Comparison of ENCODE assay signal across 8 cellular contexts in the genomic region with DNA sequence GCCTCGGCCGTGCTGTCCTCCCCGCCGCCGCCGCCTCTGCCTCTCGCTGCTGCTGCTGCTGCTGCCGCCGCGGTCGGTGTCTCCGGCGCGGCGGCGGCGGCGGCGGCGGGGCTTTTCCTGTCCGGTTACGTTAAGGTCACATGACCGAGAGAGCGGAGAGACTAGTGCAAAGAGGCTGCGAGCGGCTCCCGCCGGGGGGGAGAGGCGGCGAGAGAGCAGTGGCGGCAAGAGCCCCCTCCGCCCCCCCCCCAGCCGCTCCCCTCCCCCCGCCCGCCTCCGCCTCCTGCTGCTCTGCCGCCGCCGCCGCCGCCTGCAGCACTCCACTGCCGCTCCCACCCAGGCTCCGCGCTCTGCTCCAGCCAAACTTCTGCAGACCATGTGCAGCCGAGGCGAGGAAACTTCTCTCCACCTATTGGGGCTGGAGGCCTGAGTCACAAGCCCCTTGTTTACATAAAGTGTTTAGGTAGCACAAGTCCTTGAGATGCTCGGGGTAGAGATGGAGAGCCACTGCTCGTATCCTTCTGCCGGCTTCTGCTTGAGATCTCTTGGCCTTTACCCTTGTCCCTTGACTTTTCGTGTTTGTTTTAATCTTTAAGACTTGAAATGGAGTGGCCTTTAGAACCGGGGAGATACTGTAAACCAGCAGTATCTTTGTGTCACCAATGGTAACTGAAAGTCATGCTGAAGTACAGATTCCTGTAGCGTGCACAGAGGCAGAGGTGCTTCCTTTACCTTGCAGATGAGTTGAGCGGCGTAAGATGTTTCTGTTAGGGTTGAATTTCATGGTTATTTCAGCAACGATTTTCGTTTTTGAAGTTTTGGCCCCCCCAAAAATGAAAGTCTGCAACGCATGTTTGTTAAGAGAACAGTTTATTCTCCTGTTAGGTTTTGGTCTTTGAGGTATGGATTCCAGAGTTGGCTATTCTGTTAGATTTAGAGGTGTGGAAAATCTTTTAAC. TPM values are rescaled to one million over a fixed set of nuclear protein-coding genes. Genes with fewer than 3 reads are reported as not detected.
DNase-seq lines count a peak whose midpoint lies in the region; ATAC-seq and TF ChIP-seq lines count a peak whose summit lies in the region.

A gene with protein sequence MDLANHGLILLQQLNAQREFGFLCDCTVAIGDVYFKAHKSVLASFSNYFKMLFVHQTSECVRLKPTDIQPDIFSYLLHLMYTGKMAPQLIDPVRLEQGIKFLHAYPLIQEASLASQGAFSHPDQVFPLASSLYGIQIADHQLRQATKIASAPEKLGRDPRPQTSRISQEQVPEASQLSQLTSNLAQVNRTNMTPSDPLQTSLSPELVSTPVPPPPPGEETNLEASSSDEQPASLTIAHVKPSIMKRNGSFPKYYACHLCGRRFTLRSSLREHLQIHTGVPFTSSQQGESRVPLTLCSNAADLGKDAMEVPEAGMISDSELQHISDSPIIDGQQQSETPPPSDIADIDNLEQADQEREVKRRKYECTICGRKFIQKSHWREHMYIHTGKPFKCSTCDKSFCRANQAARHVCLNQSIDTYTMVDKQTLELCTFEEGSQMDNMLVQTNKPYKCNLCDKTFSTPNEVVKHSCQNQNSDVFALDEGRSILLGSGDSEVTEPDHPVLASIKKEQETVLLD (minus strand): TSS at position 89 of the 958 bp plus-strand sequence. CDS start 17,922 bp downstream, outside the sequence.

- H3K4me3 Mint-ChIP-seq in Calu3 (ENCODE audit: low read depth, unreplicated experiment) = peak within 1 kb of the TSS; percentile 86

- peak within 1 kb of the TSS; percentile 86 for H3K9ac ChIP-seq in parathyroid adenoma

- DNase-seq in Calu3 (peak; percentile 63), LoVo (ENCODE audit: low spot score) (peak; percentile 67), T follicular helper cell (ENCODE audit: low read depth) (peak; percentile 51), heart left ventricle (peak; percentile 70 to 84 (median 80)), transverse colon (peak; percentile 73)
- DNase-seq in activated naive CD8-positive, alpha-beta T cell treated with anti-CD3 and anti-CD28 coated beads, Interleukin-2, amount 50 U/mL, for 16 hours (ENCODE audit: low read depth, low spot score) = peak; percentile 21

- H3K27ac Mint-ChIP-seq in Calu3 (ENCODE audit: unreplicated experiment) = peak within 1 kb of the TSS; percentile 95

- H3K4me1 ChIP-seq in heart left ventricle = peaks cover 12 to 67% (median 53%) of the 10 kb centered on the region in 12 donors
- H3K4me1 ChIP-seq in parathyroid adenoma = peaks cover 13% of the 10 kb centered on the region
- H3K4me1 ChIP-seq in transverse colon = peaks cover 16 to 58% (median 29%) of the 10 kb centered on the region in 4 donors

- no peaks in the 10 kb centered on the region for H3K27me3 Mint-ChIP-seq in Calu3 (ENCODE audit: unreplicated experiment)

- H3K79me2 ChIP-seq in parathyroid adenoma = peaks cover 37% of the 10 kb centered on the region

- no TSS peak for BruUV-seq in Calu3 (replicated peaks; lab: Mats Ljungman, UMichigan)

- TF ChIP-seq POLR2A in heart left ventricle (IDR thresholded peaks at IDR 0.05) = no peak
- no peak for TF ChIP-seq POLR2A in transverse colon (IDR thresholded peaks at IDR 0.05)

- intact Hi-C loops in Calu3 (cut with micrococcal nuclease; ENCODE audit: unreplicated experiment) = no loop called here
- intact Hi-C loops in heart left ventricle (cut with DNase I) = loop anchor here in 8 of 10 donors (5.0 to 10.0 kb wide), 7 partner anchors 46 to 1591 kb away; a partner anchor contains a TSS
- intact Hi-C loops in transverse colon (cut with DNase I; ENCODE audit: low total_unique reads) = loop anchor here (10.0 kb wide), 1 partner anchor 53 kb away; no protein-coding TSS in a partner anchor

- peak within 1 kb of the TSS; percentile 71 to 100 (median 94) for H3K4me3 ChIP-seq in heart left ventricle
- H3K4me3 ChIP-seq in parathyroid adenoma (ENCODE audit: low read depth, low read length) = peak within 1 kb of the TSS; percentile 97
- peak within 1 kb of the TSS; percentile 90 to 98 (median 96) for H3K4me3 ChIP-seq in transverse colon

- WGBS in heart left ventricle, 4 donors = 1 to 2% (median 1%) methylated on average over 19 to 57 of the region's 57 CpGs
- WGBS in transverse colon (ENCODE audit: low coverage in 1 of 2), 2 donors = 1 to 4% methylated on average over 6 to 56 of the region's 57 CpGs

- H3K9me3 ChIP-seq in heart left ventricle (no peaks in the 10 kb centered on the region), parathyroid adenoma (ENCODE audit: control insufficient read depth, low read length) (no peaks in the 10 kb centered on the region), transverse colon (no peaks in the 10 kb centered on the region)

- H3K27ac ChIP-seq in heart left ventricle = peak within 1 kb of the TSS; percentile 96 to 100 (median 99)
- H3K27ac ChIP-seq in parathyroid adenoma = peak within 1 kb of the TSS; percentile 97
- peak within 1 kb of the TSS; percentile 97 to 100 (median 100) for H3K27ac ChIP-seq in transverse colon

- no peaks in the 10 kb centered on the region for H3K9me3 Mint-ChIP-seq in Calu3 (ENCODE audit: low read depth, unreplicated experiment)

- TF ChIP-seq CTCF in Calu3 (IDR thresholded peaks at IDR 0.05; ENCODE audit: unreplicated experiment) = no peak
- TF ChIP-seq CTCF in heart left ventricle (IDR thresholded peaks at IDR 0.05) = no peak
- TF ChIP-seq CTCF in parathyroid adenoma (IDR thresholded peaks at IDR 0.05) = no peak
- TF ChIP-seq CTCF in transverse colon (IDR thresholded peaks at IDR 0.05) = no peak

- in situ Hi-C loops in transverse colon (cut with MboI; ENCODE audit: low pct_ligation_motif_present in 1 of 4, low pct_unique_long_range_greater_than_20kb in 1 of 4, low sequenced_read_pairs in 3 of 4) = no loop called here

- CTCF ChIA-PET in Calu3 (lab: Charles Lee) = no interaction called here

- peak within 1 kb of the TSS; percentile 76 for H3K4me2 ChIP-seq in parathyroid adenoma (ENCODE audit: low read length)

- H3K36me3 ChIP-seq in heart left ventricle (peaks cover 0 to 4% (median 0%) of the 10 kb centered on the region in 9 donors), parathyroid adenoma (ENCODE audit: control insufficient read depth, insufficient read depth, low read length) (no peaks in the 10 kb centered on the region), transverse colon (no peaks in the 10 kb centered on the region)

- no peak for TF ChIP-seq EP300 in transverse colon (IDR thresholded peaks at IDR 0.05; ENCODE audit: low read depth)

- H2AFZ ChIP-seq in parathyroid adenoma = peak within 1 kb of the TSS; percentile 74

- H3K27me3 ChIP-seq in heart left ventricle = no peaks in the 10 kb centered on the region
- H3K27me3 ChIP-seq in parathyroid adenoma (ENCODE audit: control insufficient read depth, insufficient read depth, low read length) = no peaks in the 10 kb centered on the region
- H3K27me3 ChIP-seq in transverse colon = no peaks in the 10 kb centered on the region

- ATAC-seq in GM21529 (IDR thresholded peaks at IDR 0.05; ENCODE audit: unreplicated experiment) = peak; percentile 15
- ATAC-seq in heart left ventricle = peak in 3 of 4 donors; percentile 2 to 18 (median 8)

- peaks cover 46% of the 10 kb centered on the region for H3K36me3 Mint-ChIP-seq in Calu3 (ENCODE audit: insufficient read depth, unreplicated experiment)

- H3K4me1 Mint-ChIP-seq in Calu3 (ENCODE audit: low read depth, unreplicated experiment) = peaks cover 14% of the 10 kb centered on the region

RNA-seq across cellular contexts. Expression of the gene that starts here (rescaled TPM):
- total RNA-seq in Calu3 (2022) = 15.2 and 15.7 TPM in 2 replicates
- total RNA-seq in heart left ventricle = 1 to 10 TPM; 4.1 to 8.2 (median 5.8) TPM
- 1 to 10 TPM; 3.2 to 4.2 TPM for polyA plus RNA-seq in heart left ventricle
- total RNA-seq in transverse colon = 1 to 10 TPM; 2.4 to 9.6 (median 7.6) TPM

Comparison
In these comparisons a context has a peak if more than half of its experiments do, and no peak if none do; other contexts are left out.
1. Peak in every context shown above with its lines: DNase-seq, ATAC-seq, H3K4me3 ChIP-seq and H3K27ac ChIP-seq.
2. DNase-seq: peak in every context shown above with its lines; median percentile 80 in heart left ventricle; 73 in transverse colon; 67 in LoVo; 63 in Calu3; 51 in T follicular helper cell; 21 in activated naive CD8-positive, alpha-beta T cell treated with anti-CD3 and anti-CD28 coated beads, Interleukin-2, amount 50 U/mL, for 16 hours.